Comparison of ENCODE assay signal across 8 cellular contexts in genomic region chr9:70340572-70340971, GRCh38.
DNase-seq lines count a peak whose midpoint lies in the region; ATAC-seq and TF ChIP-seq lines count a peak whose summit lies in the region.

No MANE protein-coding gene starts in this region.

- CTCF ChIA-PET in AG04450 (lab: Charles Lee) (interaction anchor here (0.7 to 4.3 kb wide), 24 partner anchors 11 to 274 kb away, joined by 3 to 126 read pairs (median 4); partner anchors contain the start of gene KLF9), HCT116 (lab: Charles Lee) (interaction anchor here (0.6 to 2.7 kb wide), 5 partner anchors 29 to 264 kb away, joined by 3 to 33 read pairs (median 4); no protein-coding TSS in a partner anchor)

- H3K27ac ChIP-seq in AG04450 (ENCODE audit: low read depth, low read length) (no peak overlapping the region), HCT116 (ENCODE audit: low read depth, low read length) (no peak overlapping the region)

- no peak overlapping the region for H3K4me2 ChIP-seq in HCT116 (ENCODE audit: low read length)

- H2AFZ ChIP-seq in HCT116 (ENCODE audit: low read depth, low read length, poor library complexity, severe bottlenecking) = no peak overlapping the region

- POLR2A ChIA-PET in AG04450 (lab: Yijun Ruan, JAX) (interaction anchor here (1.5 kb wide), 1 partner anchor 78 kb away, joined by 5 read pairs; no protein-coding TSS in a partner anchor), HCT116 (lab: Charles Lee) (interaction anchor here (1.1 kb wide), 1 partner anchor 262 kb away, joined by 3 read pairs; no protein-coding TSS in a partner anchor)

- DNase-seq in AG04450 (ENCODE audit: low read depth, low spot score) (no peak), HCT116 (ENCODE audit: low read depth, low spot score) (no peak), adipocyte (ENCODE audit: low read depth) (peak; percentile 86), kidney tubule cell (ENCODE audit: low spot score) (peak; percentile 35)
- DNase-seq in activated CD4-positive, CD25-positive, alpha-beta regulatory T cell treated with anti-CD3 and anti-CD28 coated beads, Interleukin-2, amount 50 U/mL, for 72 hours = no peak

- RAD21 ChIA-PET in HCT116 (lab: Charles Lee; ENCODE audit: low non-redundant PET in 1 of 2, low total read pairs in 2 of 2, uncharacterized antibody in 2 of 2, unreplicated experiment in 2 of 2) = interaction anchor here in 1 of 2 experiments (1.4 kb wide), 1 partner anchor 262 kb away, joined by 5 read pairs; no protein-coding TSS in a partner anchor

- H3K9ac ChIP-seq in HCT116 (ENCODE audit: low read length) = no peak overlapping the region
- no peak overlapping the region for H3K9ac ChIP-seq in adipocyte (ENCODE audit: low read length)

- TF ChIP-seq RAD21 in HCT116 (IDR thresholded peaks at IDR 0.05; ENCODE audit: low read depth) = peak; percentile 68

- no peak for TF ChIP-seq POLR2A in HCT116 (IDR thresholded peaks at IDR 0.05; ENCODE audit: borderline replicate concordance, extremely low read depth, insufficient read depth, insufficient read length)

- no TSS peak for BruUV-seq in HCT116 (replicated peaks; lab: Mats Ljungman, UMichigan)

- no peaks in the 10 kb centered on the region for H4K20me1 ChIP-seq in HCT116 (ENCODE audit: insufficient read depth)

- H3K9me3 ChIP-seq in AG04450 (ENCODE audit: control insufficient read depth, insufficient read depth, low read length) (no peaks in the 10 kb centered on the region), HCT116 (ENCODE audit: control insufficient read depth in 1 of 2, insufficient read depth in 1 of 2, low read depth in 1 of 2, low read length in 2 of 2) (no peaks in the 10 kb centered on the region), adipocyte (ENCODE audit: control insufficient read depth, low read length) (no peaks in the 10 kb centered on the region)

- H3K4me1 ChIP-seq in HCT116 (ENCODE audit: control insufficient read depth in 1 of 2, insufficient read depth in 2 of 2, low read length in 2 of 2) = no peaks in the 10 kb centered on the region
- H3K4me1 ChIP-seq in adipocyte (ENCODE audit: control insufficient read depth, insufficient read depth, low read length) = peaks cover 7% of the 10 kb centered on the region

- ATAC-seq in HCT116 (no peak), HG03342 (IDR thresholded peaks at IDR 0.05; ENCODE audit: unreplicated experiment) (no peak), GM18498 (IDR thresholded peaks at IDR 0.05; ENCODE audit: unreplicated experiment) (no peak), GM18519 (IDR thresholded peaks at IDR 0.05; ENCODE audit: low FRiP score, unreplicated experiment) (no peak)

- no peaks in the 10 kb centered on the region for H3K79me2 ChIP-seq in HCT116 (ENCODE audit: insufficient read depth, low read length)

- no peaks in the 10 kb centered on the region for H3K9me2 ChIP-seq in HCT116 (ENCODE audit: insufficient read depth)

- peak; percentile 53 for TF ChIP-seq CTCF in AG04450 (IDR thresholded peaks at IDR 0.05; ENCODE audit: low read depth, low read length)
- peak; percentile 23 to 47 (median 46); a peak in 2 of 6 replicates for TF ChIP-seq CTCF in HCT116 (IDR thresholded peaks at IDR 0.05 in 2 of 3, conservative IDR thresholded peaks at IDR 0.05 in 1 of 3; ENCODE audit: borderline replicate concordance in 1 of 3, insufficient read depth in 1 of 3, low read depth in 2 of 3, low read length in 2 of 3)

- H3K4me3 ChIP-seq in AG04450 (ENCODE audit: low read depth, low read length) = no peak overlapping the region
- no peak overlapping the region for H3K4me3 ChIP-seq in HCT116 (replicated peaks in 1 of 2; ENCODE audit: low read depth in 1 of 2, low read length in 2 of 2)
- H3K4me3 ChIP-seq in adipocyte (ENCODE audit: low read length) = no peak overlapping the region

- peaks cover 0 to 2% of the 10 kb centered on the region in 2 experiments; a peak in 1 of 4 replicates for H3K36me3 ChIP-seq in HCT116 (ENCODE audit: control insufficient read depth in 1 of 2, insufficient read depth in 2 of 2, low read length in 2 of 2)
- H3K36me3 ChIP-seq in adipocyte (ENCODE audit: control insufficient read depth, insufficient read depth, low read length, severe bottlenecking) = peaks cover 28% of the 10 kb centered on the region

- intact Hi-C loops in HCT116 (cut with micrococcal nuclease) = loop anchor here (1.0 to 10.0 kb wide), 3 partner anchors 144 to 262 kb away; no protein-coding TSS in a partner anchor

- H3K27me3 ChIP-seq in AG04450 (ENCODE audit: control insufficient read depth, insufficient read depth, low read length) (no peaks in the 10 kb centered on the region), HCT116 (ENCODE audit: insufficient read depth, low read length) (no peaks in the 10 kb centered on the region), adipocyte (replicated peaks; ENCODE audit: control insufficient read depth, insufficient read depth, low read length) (no peaks in the 10 kb centered on the region)

TF ChIP-seq in HCT116, 20 proteins besides CTCF, POLR2A, EP300 and RAD21:
- TF ChIP-seq, protein P1, sequence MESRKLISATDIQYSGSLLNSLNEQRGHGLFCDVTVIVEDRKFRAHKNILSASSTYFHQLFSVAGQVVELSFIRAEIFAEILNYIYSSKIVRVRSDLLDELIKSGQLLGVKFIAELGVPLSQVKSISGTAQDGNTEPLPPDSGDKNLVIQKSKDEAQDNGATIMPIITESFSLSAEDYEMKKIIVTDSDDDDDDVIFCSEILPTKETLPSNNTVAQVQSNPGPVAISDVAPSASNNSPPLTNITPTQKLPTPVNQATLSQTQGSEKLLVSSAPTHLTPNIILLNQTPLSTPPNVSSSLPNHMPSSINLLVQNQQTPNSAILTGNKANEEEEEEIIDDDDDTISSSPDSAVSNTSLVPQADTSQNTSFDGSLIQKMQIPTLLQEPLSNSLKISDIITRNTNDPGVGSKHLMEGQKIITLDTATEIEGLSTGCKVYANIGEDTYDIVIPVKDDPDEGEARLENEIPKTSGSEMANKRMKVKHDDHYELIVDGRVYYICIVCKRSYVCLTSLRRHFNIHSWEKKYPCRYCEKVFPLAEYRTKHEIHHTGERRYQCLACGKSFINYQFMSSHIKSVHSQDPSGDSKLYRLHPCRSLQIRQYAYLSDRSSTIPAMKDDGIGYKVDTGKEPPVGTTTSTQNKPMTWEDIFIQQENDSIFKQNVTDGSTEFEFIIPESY (IDR thresholded peaks at IDR 0.05; ENCODE audit: extremely low read depth, insufficient replicate concordance, low read length) = no peak
- TF ChIP-seq SRF (IDR thresholded peaks at IDR 0.05; ENCODE audit: low read depth) = no peak
- no peak for TF ChIP-seq SIN3A (IDR thresholded peaks at IDR 0.05; ENCODE audit: low read depth)
TF ChIP-seq in HCT116: peak in this region for 0.

Comparison
In these comparisons a context has a peak if more than half of its experiments do, and no peak if none do; other contexts are left out.
1. DNase-seq: peak in adipocyte (single experiment) and kidney tubule cell (single experiment); none in AG04450 (single experiment), HCT116 (single experiment) and activated CD4-positive, CD25-positive, alpha-beta regulatory T cell treated with anti-CD3 and anti-CD28 coated beads, Interleukin-2, amount 50 U/mL, for 72 hours (single experiment).